ENCODE assay signal across 10 cellular contexts in genomic region chr3:142931222-142931621, GRCh38.
DNase-seq lines count a peak whose midpoint lies in the region; ATAC-seq and TF ChIP-seq lines count a peak whose summit lies in the region.
"Had no signal": no experiment of that assay in that cellular context is flagged by ENCODE, and none has a peak within 500 bp of the region (broad histone marks: within the 10 kb centered on the region; RNA-seq: fewer than 3 reads in every experiment).

No MANE protein-coding gene starts in this region.

- DNase-seq in GM13976 (ENCODE audit: low spot score) (peak; percentile 29), NAMALWA (ENCODE audit: low spot score) (peak; percentile 64), germinal center (ENCODE audit: low spot score) (peak; percentile 66), putamen (ENCODE audit: low spot score) (no peak), OCI-M2 (lab: John Stamatoyannopoulos, UW; ENCODE audit: unreplicated experiment) (no peak)
- no peak for DNase-seq in stimulated activated naive CD4-positive, alpha-beta T cell (lab: John Stamatoyannopoulos, UW)
- DNase-seq in effector memory CD4-positive, alpha-beta T cell, result no peak
- DNase-seq: activated T-cell treated with anti-CD3 and anti-CD28 coated beads, Interleukin-2, amount 50 U/mL, for 4 hours had no signal

- no peak for TF ChIP-seq CTCF in GM13976 (IDR thresholded peaks at IDR 0.05; ENCODE audit: borderline replicate concordance, control extremely low read depth, extremely low read depth, insufficient read depth, missing control alignments)

- no peaks in the 10 kb centered on the region for H3K27me3 ChIP-seq in effector memory CD4-positive, alpha-beta T cell (replicated peaks; ENCODE audit: control insufficient read depth, insufficient read depth, low read length, poor library complexity, severe bottlenecking)

- in situ Hi-C loops in GM13976 (cut with MboI; ENCODE audit: low sequenced_read_pairs, unreplicated experiment), result no loop called here

- ATAC-seq in GM21528 (IDR thresholded peaks at IDR 0.05; ENCODE audit: low FRiP score, unreplicated experiment), result peak; percentile 79

- H3K9me3 ChIP-seq in effector memory CD4-positive, alpha-beta T cell (ENCODE audit: control insufficient read depth, low read length), result no peaks in the 10 kb centered on the region

- no peak overlapping the region for H3K4me3 ChIP-seq in effector memory CD4-positive, alpha-beta T cell (ENCODE audit: insufficient read depth, low read depth, low read length, poor library complexity, severe bottlenecking)
- H3K4me3 ChIP-seq: lung had no signal

- no peaks in the 10 kb centered on the region for H3K36me3 ChIP-seq in effector memory CD4-positive, alpha-beta T cell (ENCODE audit: control insufficient read depth, insufficient read depth, low read length)

- no peak overlapping the region for H3K27ac ChIP-seq in effector memory CD4-positive, alpha-beta T cell (ENCODE audit: insufficient read depth, low read length, poor library complexity, severe bottlenecking)

- H3K4me1 ChIP-seq in effector memory CD4-positive, alpha-beta T cell (ENCODE audit: control insufficient read depth, insufficient read depth, low read length, poor library complexity, severe bottlenecking), result no peaks in the 10 kb centered on the region

Comparison
In these comparisons a context has a peak if more than half of its experiments do, and no peak if none do; other contexts are left out.
1. DNase-seq: peak in GM13976 (single experiment), NAMALWA (single experiment) and germinal center (single experiment); none in putamen (single experiment), stimulated activated naive CD4-positive, alpha-beta T cell (0 of 6), effector memory CD4-positive, alpha-beta T cell (0 of 3) and OCI-M2 (single experiment).